Comparison of ENCODE assay signal across 21 cellular contexts in the genomic region with DNA sequence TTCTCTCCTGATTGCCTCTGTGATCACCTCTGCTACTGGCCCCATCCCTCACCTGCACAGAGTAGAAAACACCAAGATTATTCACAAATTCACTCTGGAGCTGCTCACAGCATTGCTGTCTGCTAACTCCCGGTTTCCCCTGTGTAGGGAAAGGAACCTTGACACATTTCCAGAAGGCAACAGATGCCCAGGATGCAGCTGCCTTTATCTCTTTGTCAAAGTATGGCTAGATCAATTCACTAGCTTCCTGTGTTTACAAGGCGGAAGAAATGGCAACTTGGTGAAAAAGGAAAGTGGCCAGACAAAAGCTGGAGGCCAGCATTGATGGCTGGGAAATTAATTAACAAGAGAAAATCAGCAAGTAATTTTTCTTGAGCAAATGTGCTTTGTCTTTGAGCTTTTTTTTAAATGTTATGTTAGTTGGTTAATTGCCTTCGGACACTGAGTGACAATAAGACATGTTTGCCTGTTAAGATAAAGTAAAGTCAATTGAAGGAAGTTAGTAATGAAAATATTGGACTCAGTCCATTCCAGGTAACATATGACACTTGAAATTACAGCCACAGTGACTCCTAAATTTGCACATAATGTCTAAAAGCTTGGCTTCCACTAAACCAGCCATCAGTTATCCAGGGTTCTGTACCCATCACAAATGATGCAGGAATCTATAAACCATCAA.
"Had no signal": no experiment of that assay in that cellular context is flagged by ENCODE, and none has a peak within 500 bp of the region (broad histone marks: within the 10 kb centered on the region; RNA-seq: fewer than 3 reads in every experiment).

No MANE protein-coding gene starts in this region.

- H3K36me3 Mint-ChIP-seq: activated naive CD8-positive, alpha-beta T cell treated with anti-CD3 and anti-CD28 coated beads for 36 hours had no signal

- H3K4me3 Mint-ChIP-seq: activated CD4-positive, alpha-beta T cell treated with anti-CD3 and anti-CD28 coated beads, Interleukin-2, amount 10 ng/mL, durations not matched to agents 24 days and 14 days; activated CD8-positive, alpha-beta T cell treated with anti-CD3 and anti-CD28 coated beads, Interleukin-2, amount 10 ng/mL, durations not matched to agents 7 days and 5 days; activated naive CD8-positive, alpha-beta T cell treated with anti-CD3 and anti-CD28 coated beads for 36 hours; central memory CD8-positive, alpha-beta T cell; T-helper 17 cell had no signal

- H3K27ac Mint-ChIP-seq: activated CD4-positive, alpha-beta T cell treated with anti-CD3 and anti-CD28 coated beads, Interleukin-2, amount 10 ng/mL, durations not matched to agents 24 days and 14 days; activated CD8-positive, alpha-beta T cell treated with anti-CD3 and anti-CD28 coated beads, Interleukin-2, amount 10 ng/mL, durations not matched to agents 7 days and 5 days; activated naive CD8-positive, alpha-beta T cell treated with anti-CD3 and anti-CD28 coated beads for 36 hours; T-helper 17 cell had no signal

- H3K4me1 ChIP-seq: body of pancreas, stomach, testis had no signal

- H3K36me3 ChIP-seq: ovary, stomach, upper lobe of left lung had no signal

- ATAC-seq: activated CD8-positive, alpha-beta T cell treated with anti-CD3 and anti-CD28 coated beads, Interleukin-2, amount 10 ng/mL, durations not matched to agents 7 days and 5 days; body of pancreas; T-helper 17 cell had no signal

- H3K27ac ChIP-seq: body of pancreas, coronary artery, epithelial cell of prostate, ovary, stomach, testis, upper lobe of left lung had no signal

- H3K4me3 ChIP-seq: body of pancreas, coronary artery, ovary, stomach, testis, upper lobe of left lung had no signal

- H3K4me1 Mint-ChIP-seq: activated CD4-positive, alpha-beta T cell treated with anti-CD3 and anti-CD28 coated beads, Interleukin-2, amount 10 ng/mL, durations not matched to agents 24 days and 14 days; activated naive CD8-positive, alpha-beta T cell treated with anti-CD3 and anti-CD28 coated beads for 36 hours; central memory CD8-positive, alpha-beta T cell; T-helper 17 cell had no signal

- H3K27me3 ChIP-seq: body of pancreas, ovary, stomach, testis, upper lobe of left lung had no signal

- H3K27me3 Mint-ChIP-seq: activated CD4-positive, alpha-beta T cell treated with anti-CD3 and anti-CD28 coated beads, Interleukin-2, amount 10 ng/mL, durations not matched to agents 24 days and 14 days; activated naive CD8-positive, alpha-beta T cell treated with anti-CD3 and anti-CD28 coated beads for 36 hours; central memory CD8-positive, alpha-beta T cell; T-helper 17 cell had no signal

- DNase-seq: activated CD4-positive, alpha-beta T cell treated with anti-CD3 and anti-CD28 coated beads, Interleukin-2, amount 10 ng/mL, durations not matched to agents 24 days and 14 days; activated CD4-positive, CD25-positive, alpha-beta regulatory T cell; activated CD8-positive, alpha-beta memory T cell treated with anti-CD3 and anti-CD28 coated beads, Interleukin-2, amount 50 U/mL, for 4 hours; activated CD8-positive, alpha-beta T cell treated with anti-CD3 and anti-CD28 coated beads, Interleukin-2, amount 10 ng/mL, durations not matched to agents 7 days and 5 days; activated gamma-delta T cell treated with Interleukin-2 at 50 U/mL for 16 hours; activated naive CD8-positive, alpha-beta T cell treated with anti-CD3 and anti-CD28 coated beads for 36 hours; activated T-cell treated with anti-CD3 and anti-CD28 coated beads, Interleukin-2, amount 50 U/mL, for 48 hours; amygdala; body of pancreas; effector memory CD4-positive, alpha-beta T cell; foreskin melanocyte; mammary epithelial cell; ovary; stimulated activated CD4-positive, alpha-beta T cell treated with anti-CD3 and anti-CD28 coated beads, Interleukin-1b, Interleukin-23, amount 100 ng/mL, for 48 hours; stomach; T-helper 17 cell; testis; upper lobe of left lung had no signal

- H3K9me3 ChIP-seq: ovary, testis, upper lobe of left lung had no signal
